ENCODE assay signal across 16 cellular contexts in genomic region chr10:28841625-28842024, GRCh38.
DNase-seq lines count a peak whose midpoint lies in the region; ATAC-seq and TF ChIP-seq lines count a peak whose summit lies in the region.
"Had no signal": no experiment of that assay in that cellular context is flagged by ENCODE, and none has a peak within 500 bp of the region (broad histone marks: within the 10 kb centered on the region; RNA-seq: fewer than 3 reads in every experiment).

No MANE protein-coding gene starts in this region.

- H3F3A ChIP-seq in PC-3 (ENCODE audit: low read length, unreplicated experiment), result no peaks in the 10 kb centered on the region

- CTCF ChIA-PET in BJ (lab: Yijun Ruan, JAX), result interaction anchor here (1.7 kb wide), 1 partner anchor 164 kb away, joined by 4 read pairs; the partner anchor contains the start of gene BAMBI
- CTCF ChIA-PET in PC-3 (lab: Charles Lee), result no interaction called here

- no peak overlapping the region for H3K9ac ChIP-seq in PC-3 (ENCODE audit: low read length)

- no peaks in the 10 kb centered on the region for H3K79me2 ChIP-seq in PC-3 (ENCODE audit: low read length)

- H3K4me3 ChIP-seq in BJ (ENCODE audit: low read depth, low read length) (no peak overlapping the region), PC-3 (ENCODE audit: low read length) (no peak overlapping the region), fibroblast of mammary gland (ENCODE audit: control insufficient read depth, low read depth, low read length) (no peak overlapping the region), testis (no peak overlapping the region)
- H3K4me3 ChIP-seq: pancreas had no signal

- DNase-seq in BJ (ENCODE audit: low read depth) (peak; percentile 48), PC-3 (peak; percentile 58), fibroblast of mammary gland (ENCODE audit: low read depth) (peak; percentile 42), non-pigmented ciliary epithelial cell (ENCODE audit: low read depth) (peak; percentile 31), testis (no peak)
- no peak for DNase-seq in stimulated activated CD4-positive, alpha-beta T cell treated with anti-CD3 and anti-CD28 coated beads, Interleukin-2, amount 100 ng/mL, for 24 hours
- no peak for DNase-seq in stimulated activated CD4-positive, alpha-beta T cell treated with anti-CD3 and anti-CD28 coated beads, Interleukin-15, amount 100 ng/mL, for 24 hours
- no peak for DNase-seq in central memory CD4-positive, alpha-beta T cell
- DNase-seq: effector memory CD4-positive, alpha-beta T cell; hippocampal formation; NCI-H1105 treated with DMSO at 0.1 percent for 48 hours; NCI-H510A; pancreas; stimulated activated CD4-positive, alpha-beta T cell treated with anti-CD3 and anti-CD28 coated beads, Interleukin-2, amount 100 ng/mL, for 48 hours; stimulated activated naive B cell treated with anti-CD40 and anti-IgM and Interleukin-4, amounts not matched to agents 10 μg/mL and 1 μg/mL and 100 μg/mL, for 72 hours had no signal

- peak; percentile 89 for ATAC-seq in PC-3
- ATAC-seq: pancreas; stimulated activated naive B cell treated with anti-CD40 and anti-IgM and Interleukin-4, amounts not matched to agents 10 μg/mL and 1 μg/mL and 100 μg/mL, for 72 hours had no signal

- peak overlapping the region; percentile 35; the same call in 1 of the 2 replicates for H3K4me2 ChIP-seq in PC-3 (ENCODE audit: low read length)

- H3K27me3 ChIP-seq in BJ (ENCODE audit: control insufficient read depth, insufficient read depth, low read length), result no peaks in the 10 kb centered on the region; the same call in none of the 2 replicates
- no peaks in the 10 kb centered on the region for H3K27me3 ChIP-seq in PC-3 (ENCODE audit: low read length)
- H3K27me3 ChIP-seq in testis, result no peaks in the 10 kb centered on the region
- H3K27me3 ChIP-seq: pancreas had no signal

- no peak for TF ChIP-seq POLR2A in testis (IDR thresholded peaks at IDR 0.05)

- no peaks in the 10 kb centered on the region for H3K9me2 ChIP-seq in PC-3 (replicated peaks; ENCODE audit: low read length)

- H3K9me3 ChIP-seq in PC-3 (ENCODE audit: low read length) (0 out of 2 replicates have a peak, but pooled peaks cover 3% of the 10 kb centered on the region), testis (no peaks in the 10 kb centered on the region)
- H3K9me3 ChIP-seq: pancreas had no signal

- no peak overlapping the region for H2AFZ ChIP-seq in PC-3 (ENCODE audit: low read length)

- H3K4me1 ChIP-seq in PC-3 (ENCODE audit: insufficient read depth, low read length) (peaks cover 26% of the 10 kb centered on the region), testis (peaks cover 5% of the 10 kb centered on the region)
- H3K4me1 ChIP-seq: pancreas had no signal

- no TSS peak for BruUV-seq in PC-3 (replicated peaks; lab: Mats Ljungman, UMichigan)

- no peaks in the 10 kb centered on the region for H4K20me1 ChIP-seq in PC-3 (ENCODE audit: low read length)

- peak overlapping the region; percentile 40 for H3K27ac ChIP-seq in PC-3 (ENCODE audit: low read length)
- no peak overlapping the region for H3K27ac ChIP-seq in testis
- H3K27ac ChIP-seq: pancreas, RWPE1 had no signal

- H3K36me3 ChIP-seq in BJ (ENCODE audit: control insufficient read depth, insufficient read depth, low read length), result no peaks in the 10 kb centered on the region
- H3K36me3 ChIP-seq in PC-3 (ENCODE audit: low read depth, low read length), result no peaks in the 10 kb centered on the region
- no peaks in the 10 kb centered on the region for H3K36me3 ChIP-seq in testis (ENCODE audit: low read depth, missing control alignments)
- H3K36me3 ChIP-seq: pancreas had no signal

- TF ChIP-seq CTCF in BJ (IDR thresholded peaks at IDR 0.05; ENCODE audit: insufficient read depth, low read depth, low read length) (no peak), PC-3 (conservative IDR thresholded peaks at IDR 0.05; ENCODE audit: low read depth, low read length) (no peak), fibroblast of mammary gland (conservative IDR thresholded peaks at IDR 0.05; ENCODE audit: control insufficient read depth, insufficient read depth, low read depth, low read length) (no peak), testis (IDR thresholded peaks at IDR 0.05) (no peak)

- POLR2A ChIA-PET in BJ (lab: Charles Lee) (no interaction called here), PC-3 (lab: Charles Lee; ENCODE audit: unreplicated experiment) (interaction anchor here (0.6 kb wide), 1 partner anchor 10 kb away, joined by 6 read pairs; no protein-coding TSS in a partner anchor)

- 76 to 85% methylated on average over 2 of the region's 2 CpGs for WGBS in testis, 2 donors

- intact Hi-C loops in PC-3 (cut with micrococcal nuclease) (no loop called here), testis (cut with DNase I; ENCODE audit: low total_unique reads) (no loop called here)

Comparison
In these comparisons a context has a peak if more than half of its experiments do, and no peak if none do; other contexts are left out.
1. DNase-seq: peak in BJ (single experiment), PC-3 (single experiment), fibroblast of mammary gland (single experiment) and non-pigmented ciliary epithelial cell (single experiment); none in testis (single experiment), stimulated activated CD4-positive, alpha-beta T cell treated with anti-CD3 and anti-CD28 coated beads, Interleukin-2, amount 100 ng/mL, for 24 hours (0 of 2), stimulated activated CD4-positive, alpha-beta T cell treated with anti-CD3 and anti-CD28 coated beads, Interleukin-15, amount 100 ng/mL, for 24 hours (single experiment) and central memory CD4-positive, alpha-beta T cell (single experiment).